9 cellular contexts compared by ENCODE assay signal in the genomic region with DNA sequence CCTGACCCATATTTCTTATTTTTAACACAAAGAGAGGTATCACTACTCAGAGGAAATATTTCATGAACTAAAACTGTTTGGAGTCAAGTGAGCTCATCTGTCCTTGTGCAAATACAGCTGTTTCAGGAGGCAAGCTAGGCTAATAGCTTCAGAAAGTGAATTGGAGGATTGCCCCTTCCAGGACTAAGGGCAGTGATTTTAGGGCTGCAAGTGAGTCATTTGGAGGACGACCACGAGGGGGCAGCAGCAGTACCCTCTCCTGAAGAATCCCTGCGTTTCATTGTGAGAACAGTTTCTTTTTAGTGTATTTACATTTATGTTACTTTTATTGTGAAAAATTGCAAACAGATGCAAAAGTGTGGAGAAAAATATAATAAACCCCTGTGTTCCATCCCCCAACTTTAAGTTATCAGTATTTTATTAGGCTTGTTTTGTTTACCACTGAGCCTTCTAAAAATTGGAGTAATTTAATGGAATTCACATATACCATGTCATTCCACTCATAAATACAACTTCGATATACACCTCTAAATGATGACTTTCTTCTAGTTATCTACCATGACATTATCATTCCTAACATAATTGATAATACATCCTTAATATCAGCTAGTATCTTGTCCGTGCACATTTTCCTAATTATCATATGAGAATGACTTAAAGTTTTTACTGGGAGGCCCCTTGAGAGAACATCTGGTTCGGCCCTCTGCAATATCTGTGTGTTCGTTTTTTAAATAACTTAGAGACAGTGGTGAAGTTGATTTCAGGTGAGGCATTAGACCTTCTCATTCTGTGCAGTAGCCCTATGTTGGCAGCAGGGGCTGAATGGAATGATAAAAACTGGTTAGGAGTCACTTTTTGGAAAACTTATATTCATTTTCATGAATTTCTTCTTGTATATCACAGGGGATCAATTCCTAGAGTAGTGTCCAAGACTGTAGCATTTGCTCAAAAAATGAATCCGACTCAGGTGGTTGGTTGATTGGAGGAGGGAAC. TPM values are rescaled to one million over a fixed set of nuclear protein-coding genes. Genes with fewer than 3 reads are reported as not detected.
DNase-seq lines count a peak whose midpoint lies in the region; ATAC-seq, FAIRE-seq and TF ChIP-seq lines count a peak whose summit lies in the region.
"Had no signal": no experiment of that assay in that cellular context is flagged by ENCODE, and none has a peak within 500 bp of the region (broad histone marks: within the 10 kb centered on the region; RNA-seq: fewer than 3 reads in every experiment).

No MANE protein-coding gene starts in this region.

- POLR2A ChIA-PET in CD4-positive, alpha-beta memory T cell (lab: Charles Lee; ENCODE audit: partially characterized antibody) = interaction anchor here (0.6 to 3.2 kb wide), 5 partner anchors 12 to 197 kb away, joined by 3 to 45 read pairs (median 7); a partner anchor contains a TSS
- POLR2A ChIA-PET in endothelial cell of umbilical vein (lab: Charles Lee) = no interaction called here

- H3K27ac ChIP-seq in CD4-positive, alpha-beta memory T cell (ENCODE audit: low read depth, low read length) = no peak overlapping the region
- H3K27ac ChIP-seq in endothelial cell of umbilical vein (ENCODE audit: insufficient read depth, low read depth, low read length) = no peak overlapping the region

- H3K4me2 ChIP-seq in endothelial cell of umbilical vein (ENCODE audit: insufficient read depth, low read length) = no peak overlapping the region

- no peaks in the 10 kb centered on the region for H3K79me2 ChIP-seq in endothelial cell of umbilical vein (ENCODE audit: control insufficient read depth, insufficient read depth, low read length)

- H3K4me1 Mint-ChIP-seq in CD4-positive, alpha-beta memory T cell = peaks cover 7 to 16% (median 8%) of the 10 kb centered on the region in 4 donors
- H3K4me1 Mint-ChIP-seq in HFFc6 (ENCODE audit: low read depth) = peaks cover 22% of the 10 kb centered on the region

- H3K27me3 ChIP-seq in CD4-positive, alpha-beta memory T cell (ENCODE audit: insufficient read depth, low read length) = no peaks in the 10 kb centered on the region
- H3K27me3 ChIP-seq in endothelial cell of umbilical vein (ENCODE audit: control insufficient read depth in 2 of 2, insufficient read depth in 2 of 2, low read length in 2 of 2) = no peaks in the 10 kb centered on the region

- TF ChIP-seq CTCF in HFFc6 (IDR thresholded peaks at IDR 0.05) (peak; percentile 94), endothelial cell of umbilical vein (IDR thresholded peaks at IDR 0.05; ENCODE audit: extremely low read depth in 1 of 2, insufficient read depth in 1 of 2, low read depth in 1 of 2, low read length in 2 of 2) (peak; percentile 83 to 85), mucosa of descending colon (IDR thresholded peaks at IDR 0.05) (peak; percentile 87)

- H4K20me1 ChIP-seq in endothelial cell of umbilical vein (replicated peaks; ENCODE audit: control insufficient read depth, extremely low read depth, insufficient read depth, low read length) = no peaks in the 10 kb centered on the region

- peaks cover 6% of the 10 kb centered on the region for H3K4me1 ChIP-seq in CD4-positive, alpha-beta memory T cell (ENCODE audit: insufficient read depth, low read length)
- no peaks in the 10 kb centered on the region for H3K4me1 ChIP-seq in endothelial cell of umbilical vein (ENCODE audit: control insufficient read depth, extremely low read depth, insufficient read depth, low read length)
- no peaks in the 10 kb centered on the region for H3K4me1 ChIP-seq in mucosa of descending colon (ENCODE audit: low read depth)

- H3K27ac Mint-ChIP-seq in CD4-positive, alpha-beta memory T cell = peak overlapping the region; percentile 3 to 76 (median 66)
- no peak overlapping the region; the same call in 1 of the 2 replicates for H3K27ac Mint-ChIP-seq in HFFc6

- dilution Hi-C loops in endothelial cell of umbilical vein (cut with MboI; ENCODE audit: extremely low pct_ligation_motif_present, low sequenced_read_pairs) = no loop called here

- DNase-seq in CD4-positive, alpha-beta memory T cell = peak; percentile 77 to 82 (median 78)
- DNase-seq in HFFc6 (peak; percentile 63), NK-92 (lab: John Stamatoyannopoulos, UW; ENCODE audit: unreplicated experiment) (peak; percentile 18), endothelial cell of umbilical vein (ENCODE audit: low read depth, low spot score) (peak; percentile 81), mucosa of descending colon (peak; percentile 72 to 91 (median 81))
- peak in 2 of 3 experiments; percentile 62 to 73 for DNase-seq in activated CD8-positive, alpha-beta memory T cell treated with anti-CD3 and anti-CD28 coated beads for 48 hours (ENCODE audit: low read depth in 2 of 3, low spot score in 2 of 3)
- DNase-seq in stimulated activated CD8-positive, alpha-beta memory T cell treated with anti-CD3 and anti-CD28 coated beads, Interleukin-4, amount 100 ng/mL, for 4 hours (ENCODE audit: low read depth in 2 of 2, low spot score in 1 of 2) = peak; percentile 54 to 84

- TF ChIP-seq POLR2A in endothelial cell of umbilical vein (IDR thresholded peaks at IDR 0.05; ENCODE audit: low read depth, low read length) = no peak

- H3K9me3 Mint-ChIP-seq in CD4-positive, alpha-beta memory T cell = no peaks in the 10 kb centered on the region
- no peaks in the 10 kb centered on the region for H3K9me3 Mint-ChIP-seq in HFFc6
- H3K9me3 Mint-ChIP-seq: IgD-negative memory B cell had no signal

- peaks cover 54% of the 10 kb centered on the region for H3K36me3 ChIP-seq in CD4-positive, alpha-beta memory T cell (ENCODE audit: insufficient read depth, low read length)
- H3K36me3 ChIP-seq in endothelial cell of umbilical vein (ENCODE audit: control insufficient read depth in 2 of 2, extremely low read depth in 1 of 2, insufficient read depth in 2 of 2, low read length in 2 of 2) (peaks cover 3 to 17% of the 10 kb centered on the region in 2 experiments), mucosa of descending colon (ENCODE audit: low read depth) (peaks cover 13% of the 10 kb centered on the region)

- no peaks in the 10 kb centered on the region for H3K9me1 ChIP-seq in endothelial cell of umbilical vein (replicated peaks; ENCODE audit: control insufficient read depth, extremely low read depth, insufficient read depth, low read length)

- CTCF ChIA-PET in CD4-positive, alpha-beta memory T cell (lab: Charles Lee; ENCODE audit: partially characterized antibody) = interaction anchor here (0.6 to 11.4 kb wide), 22 partner anchors 9 to 191 kb away, joined by 3 to 305 read pairs (median 4); a partner anchor contains a TSS
- CTCF ChIA-PET in endothelial cell of umbilical vein (lab: Charles Lee) = interaction anchor here (0.6 to 8.8 kb wide), 18 partner anchors 8 to 185 kb away, joined by 3 to 254 read pairs (median 6); a partner anchor contains a TSS

- H3K9ac ChIP-seq in endothelial cell of umbilical vein (replicated peaks; ENCODE audit: extremely low read depth, insufficient read depth, low read length) = no peak overlapping the region

- no peaks in the 10 kb centered on the region for H3K9me3 ChIP-seq in CD4-positive, alpha-beta memory T cell (ENCODE audit: control insufficient read depth in 1 of 2, low read length in 2 of 2)
- H3K9me3 ChIP-seq in endothelial cell of umbilical vein (replicated peaks; ENCODE audit: control insufficient read depth, insufficient read depth, low read length) = no peaks in the 10 kb centered on the region
- H3K9me3 ChIP-seq in mucosa of descending colon = no peaks in the 10 kb centered on the region

- BruUV-seq in endothelial cell of umbilical vein (replicated peaks; lab: Mats Ljungman, UMichigan) = no TSS peak

- peak; percentile 85 for ATAC-seq in mucosa of descending colon
- ATAC-seq in HG03457 (IDR thresholded peaks at IDR 0.05; ENCODE audit: unreplicated experiment) = no peak

- H2AFZ ChIP-seq in endothelial cell of umbilical vein (ENCODE audit: low read depth, low read length) = no peak overlapping the region

- FAIRE-seq in endothelial cell of umbilical vein (lab: Jason Lieb, UNC) = peak; percentile 93

- intact Hi-C loops in CD4-positive, alpha-beta memory T cell (cut with micrococcal nuclease) = loop anchor here (1.0 to 5.0 kb wide), 5 partner anchors 14 to 191 kb away; a partner anchor contains a TSS
- intact Hi-C loops in endothelial cell of umbilical vein (cut with micrococcal nuclease) = loop anchor here (1.0 to 2.0 kb wide), 4 partner anchors 21 to 186 kb away; a partner anchor contains a TSS
- intact Hi-C loops in mucosa of descending colon (cut with DNase I, micrococcal nuclease) = no loop called here

- no peaks in the 10 kb centered on the region for H3K27me3 Mint-ChIP-seq in CD4-positive, alpha-beta memory T cell
- H3K27me3 Mint-ChIP-seq in HFFc6 (ENCODE audit: insufficient read depth) = no peaks in the 10 kb centered on the region
- H3K27me3 Mint-ChIP-seq: IgD-negative memory B cell had no signal

- peak overlapping the region in 1 of 8 donors; percentile 36 for H3K4me3 Mint-ChIP-seq in CD4-positive, alpha-beta memory T cell
- no peak overlapping the region for H3K4me3 Mint-ChIP-seq in HFFc6
- H3K4me3 Mint-ChIP-seq: IgD-negative memory B cell had no signal

- no peak overlapping the region for H3K4me3 ChIP-seq in CD4-positive, alpha-beta memory T cell (ENCODE audit: low read length in 2 of 2)
- H3K4me3 ChIP-seq in endothelial cell of umbilical vein (replicated peaks in 1 of 3; ENCODE audit: insufficient read depth in 1 of 3, low read depth in 1 of 3, low read length in 3 of 3) = no peak overlapping the region
- no peak overlapping the region for H3K4me3 ChIP-seq in mucosa of descending colon

- peaks cover 73 to 77% of the 10 kb centered on the region in 2 donors for H3K36me3 Mint-ChIP-seq in CD4-positive, alpha-beta memory T cell
- peaks cover 44% of the 10 kb centered on the region for H3K36me3 Mint-ChIP-seq in HFFc6 (ENCODE audit: low read depth)

RNA-seq across cellular contexts. Expression of a gene that starts 13.7 kb away (rescaled TPM):
- 10 to 100 TPM; 32.4 to 33.4 TPM for total RNA-seq in CD4-positive, alpha-beta memory T cell
- polyA plus RNA-seq in CD4-positive, alpha-beta memory T cell = 10 to 100 TPM in 1 of 2 donors, 1 to 10 TPM in 1; 4.8 to 18.3 TPM
- total RNA-seq in HFFc6 (2021; fragmentation: NEBNext Ultra II Directional; extraction: Animal tissue kit (Norgen Biotek cat#: 25700)) = 10 to 100 TPM; 15.3 to 17.5 (median 15.9) TPM
- total RNA-seq in endothelial cell of umbilical vein (13.3 and 13.9 TPM in 2 replicates), mucosa of descending colon (10 to 100 TPM; 10.8 to 24.0 (median 12.3) TPM)
- 5.3 and 6.2 TPM in 2 replicates for polyA plus RNA-seq in endothelial cell of umbilical vein
- polyA plus RNA-seq in endothelial cell of umbilical vein (2011; cell fraction: cytosol; rRNA removed) = 4.6 and 4.8 TPM in 2 replicates
- polyA plus RNA-seq in endothelial cell of umbilical vein (2011; cell fraction: nucleus; rRNA removed) = 6.2 and 8.0 TPM in 2 replicates
- polyA plus RNA-seq in endothelial cell of umbilical vein (2012) = 8.5 TPM in 2 replicates
- 6.7 and 7.5 TPM in 2 replicates for polyA minus RNA-seq in endothelial cell of umbilical vein
- polyA minus RNA-seq in endothelial cell of umbilical vein (2011; cell fraction: cytosol; rRNA and poly(A)+ RNA removed) = 4.6 TPM
- polyA minus RNA-seq in endothelial cell of umbilical vein (2011; cell fraction: nucleus; rRNA and poly(A)+ RNA removed) = 4.6 and 5.9 TPM in 2 replicates

RNA-seq across cellular contexts. Expression of a gene that starts 19.9 kb away (rescaled TPM):
- 1 to 10 TPM; 4.6 to 6.1 TPM for total RNA-seq in CD4-positive, alpha-beta memory T cell
- polyA plus RNA-seq in CD4-positive, alpha-beta memory T cell = 10 to 100 TPM in 1 of 2 donors, 1 to 10 TPM in 1; 8.6 to 10.6 TPM
- under 1 TPM; 0.38 to 0.85 (median 0.62) TPM for total RNA-seq in HFFc6 (2021; fragmentation: NEBNext Ultra II Directional; extraction: Animal tissue kit (Norgen Biotek cat#: 25700))
- total RNA-seq in endothelial cell of umbilical vein (0.21 and 0.22 TPM in 2 replicates), mucosa of descending colon (10 to 100 TPM in 2 of 3 donors, 1 to 10 TPM in 1; 2.8 to 15.5 (median 12.5) TPM)
- 0.70 and 1.1 TPM in 2 replicates for polyA plus RNA-seq in endothelial cell of umbilical vein
- 0.18 and 0.38 TPM in 2 replicates for polyA plus RNA-seq in endothelial cell of umbilical vein (2011; cell fraction: cytosol; rRNA removed)
- polyA plus RNA-seq in endothelial cell of umbilical vein (2011; cell fraction: nucleus; rRNA removed) = 0.11 and 0.24 TPM in 2 replicates
- 0.12 and 0.42 TPM in 2 replicates for polyA plus RNA-seq in endothelial cell of umbilical vein (2012)
- 0.25 and 1.7 TPM in 2 replicates for polyA minus RNA-seq in endothelial cell of umbilical vein
- not detected for polyA minus RNA-seq in endothelial cell of umbilical vein (2011; cell fraction: cytosol; rRNA and poly(A)+ RNA removed)
- 0.24 TPM in 1 of 2 replicates, not detected in the other for polyA minus RNA-seq in endothelial cell of umbilical vein (2011; cell fraction: nucleus; rRNA and poly(A)+ RNA removed)

RNA-seq across cellular contexts. Expression of a gene that starts 35.8 kb away (rescaled TPM):
- total RNA-seq in CD4-positive, alpha-beta memory T cell = 10 to 100 TPM; 59.2 to 59.5 TPM
- polyA plus RNA-seq in CD4-positive, alpha-beta memory T cell = 10 to 100 TPM; 24.3 to 29.3 TPM
- 10 to 100 TPM; 41.1 to 48.9 (median 45.0) TPM for total RNA-seq in HFFc6 (2021; fragmentation: NEBNext Ultra II Directional; extraction: Animal tissue kit (Norgen Biotek cat#: 25700))
- total RNA-seq in endothelial cell of umbilical vein (23.6 and 24.6 TPM in 2 replicates), mucosa of descending colon (10 to 100 TPM; 37.1 to 41.6 (median 39.5) TPM)
- polyA plus RNA-seq in endothelial cell of umbilical vein = 18.9 and 23.4 TPM in 2 replicates
- polyA plus RNA-seq in endothelial cell of umbilical vein (2011; cell fraction: cytosol; rRNA removed) = 20.1 and 25.3 TPM in 2 replicates
- polyA plus RNA-seq in endothelial cell of umbilical vein (2011; cell fraction: nucleus; rRNA removed) = 36.7 and 40.1 TPM in 2 replicates
- 20.5 and 22.1 TPM in 2 replicates for polyA plus RNA-seq in endothelial cell of umbilical vein (2012)
- polyA minus RNA-seq in endothelial cell of umbilical vein = 21.7 and 25.3 TPM in 2 replicates
- 14.4 TPM for polyA minus RNA-seq in endothelial cell of umbilical vein (2011; cell fraction: cytosol; rRNA and poly(A)+ RNA removed)
- 22.5 and 25.9 TPM in 2 replicates for polyA minus RNA-seq in endothelial cell of umbilical vein (2011; cell fraction: nucleus; rRNA and poly(A)+ RNA removed)

Comparison
In these comparisons a context has a peak if more than half of its experiments do, and no peak if none do; other contexts are left out.
1. DNase-seq: peak in every context shown above with its lines; median percentile 81 in endothelial cell of umbilical vein; 81 in mucosa of descending colon; 78 in CD4-positive, alpha-beta memory T cell; 69 in stimulated activated CD8-positive, alpha-beta memory T cell treated with anti-CD3 and anti-CD28 coated beads, Interleukin-4, amount 100 ng/mL, for 4 hours; 68 in activated CD8-positive, alpha-beta memory T cell treated with anti-CD3 and anti-CD28 coated beads for 48 hours; 63 in HFFc6; 18 in NK-92.
2. intact Hi-C loops: an anchor here in CD4-positive, alpha-beta memory T cell (1.0 to 5.0 kb wide) and endothelial cell of umbilical vein (1.0 to 2.0 kb wide); none called in mucosa of descending colon.